In the genomic region with DNA sequence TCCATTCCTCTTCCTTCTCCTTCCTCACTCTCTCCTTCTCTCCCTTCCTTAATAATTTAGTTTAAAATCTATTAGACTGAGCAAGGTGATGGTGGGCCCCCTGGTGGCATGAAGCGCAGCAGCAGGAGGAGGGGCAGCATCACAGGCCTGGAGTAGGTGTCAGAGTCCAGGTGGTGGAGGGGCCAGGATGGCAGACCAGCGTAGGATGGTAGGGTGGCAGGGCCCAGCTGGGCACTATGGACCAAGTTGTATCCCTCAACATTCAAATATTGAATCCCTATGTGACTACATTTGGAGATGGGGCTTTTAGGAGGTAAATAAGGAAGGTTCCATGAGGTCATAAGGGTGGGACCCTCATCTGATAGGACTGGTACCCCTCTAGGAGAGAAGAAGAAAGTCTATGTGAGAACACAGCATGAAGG, we compare ENCODE assay signal across 8 cellular contexts.
DNase-seq lines count a peak whose midpoint lies in the region; ATAC-seq, FAIRE-seq and TF ChIP-seq lines count a peak whose summit lies in the region.

No MANE protein-coding gene starts in this region.

- H3K27ac Mint-ChIP-seq in activated naive CD8-positive, alpha-beta T cell treated with anti-CD3 and anti-CD28 coated beads, Interleukin-2, amount 10 ng/mL, durations not matched to agents 7 days and 5 days: no peak overlapping the region

- peak in 1 of 2 experiments; percentile 48 for DNase-seq in A549 (ENCODE audit: low read depth in 1 of 2, low spot score in 1 of 2)
- DNase-seq in GM20000 (ENCODE audit: low spot score): no peak
- peak; percentile 61 for DNase-seq in SK-MEL-5 (ENCODE audit: low read depth, low spot score)
- DNase-seq in activated naive CD8-positive, alpha-beta T cell treated with anti-CD3 and anti-CD28 coated beads, Interleukin-2, amount 10 ng/mL, durations not matched to agents 7 days and 5 days: peak; percentile 66
- peak; percentile 23 to 61 for DNase-seq in heart right ventricle
- peak in 1 of 2 donors; percentile 37 for DNase-seq in gastrocnemius medialis

- 11% methylated on average over 2 of the region's 2 CpGs for WGBS in A549 (ENCODE audit: missing lambda C conversion rate)
- 35 to 48% methylated on average over 2 of the region's 2 CpGs for WGBS in heart right ventricle, 2 donors

- H3K27me3 ChIP-seq in heart right ventricle (peaks cover 0 to 28% (median 8%) of the 10 kb centered on the region in 7 donors), gastrocnemius medialis (peaks cover 0 to 4% (median 0%) of the 10 kb centered on the region in 3 donors)

- no peak overlapping the region for H3K4me3 Mint-ChIP-seq in activated naive CD8-positive, alpha-beta T cell treated with anti-CD3 and anti-CD28 coated beads, Interleukin-2, amount 10 ng/mL, durations not matched to agents 7 days and 5 days

- in situ Hi-C loops in SK-MEL-5 (cut with HindIII; ENCODE audit: low pct_unique_long_range_greater_than_20kb, low sequenced_read_pairs): no loop called here
- in situ Hi-C loops in gastrocnemius medialis (cut with MboI; ENCODE audit: low sequenced_read_pairs in 4 of 4): loop anchor here in 3 of 4 donors (5.0 to 25.0 kb wide), 4 partner anchors 206 to 506 kb away; a partner anchor contains a TSS

- H3K36me3 Mint-ChIP-seq in activated naive CD8-positive, alpha-beta T cell treated with anti-CD3 and anti-CD28 coated beads, Interleukin-2, amount 10 ng/mL, durations not matched to agents 7 days and 5 days: peaks cover 3% of the 10 kb centered on the region

- peaks cover 5% of the 10 kb centered on the region for H3K9me3 Mint-ChIP-seq in activated naive CD8-positive, alpha-beta T cell treated with anti-CD3 and anti-CD28 coated beads, Interleukin-2, amount 10 ng/mL, durations not matched to agents 7 days and 5 days

- TF ChIP-seq RAD21 in A549 (conservative IDR thresholded peaks at IDR 0.05 in 1 of 2, IDR thresholded peaks at IDR 0.05 in 1 of 2): peak; percentile 50 to 62; a peak in 3 of 5 replicates

- no peak for TF ChIP-seq POLR2A in A549 (IDR thresholded peaks at IDR 0.05; ENCODE audit: low read length)
- TF ChIP-seq POLR2A in gastrocnemius medialis (IDR thresholded peaks at IDR 0.05): no peak

- no peaks in the 10 kb centered on the region for H3K4me1 ChIP-seq in A549
- no peaks in the 10 kb centered on the region for H3K4me1 ChIP-seq in heart right ventricle
- H3K4me1 ChIP-seq in gastrocnemius medialis: no peaks in the 10 kb centered on the region

- H3K4me1 Mint-ChIP-seq in activated naive CD8-positive, alpha-beta T cell treated with anti-CD3 and anti-CD28 coated beads, Interleukin-2, amount 10 ng/mL, durations not matched to agents 7 days and 5 days: peaks cover 2% of the 10 kb centered on the region

- intact Hi-C loops in heart right ventricle (cut with DNase I): loop anchor here (1.0 to 10.0 kb wide), 8 partner anchors 164 to 226 kb away; a partner anchor contains a TSS
- intact Hi-C loops in gastrocnemius medialis (cut with DNase I; ENCODE audit: low total_unique reads): loop anchor here (2.0 kb wide), 1 partner anchor 166 kb away; a partner anchor contains a TSS

- H3K27me3 Mint-ChIP-seq in activated naive CD8-positive, alpha-beta T cell treated with anti-CD3 and anti-CD28 coated beads, Interleukin-2, amount 10 ng/mL, durations not matched to agents 7 days and 5 days: peaks cover 4% of the 10 kb centered on the region

- no peak for FAIRE-seq in A549 (lab: Jason Lieb, UNC)

- no peak for TF ChIP-seq EP300 in A549 (IDR thresholded peaks at IDR 0.05)

- peaks cover 4% of the 10 kb centered on the region; the same call in 1 of the 3 replicates for H3K9me3 ChIP-seq in A549
- peaks cover 0 to 19% (median 0%) of the 10 kb centered on the region in 11 donors for H3K9me3 ChIP-seq in heart right ventricle
- H3K9me3 ChIP-seq in gastrocnemius medialis: no peaks in the 10 kb centered on the region

- H3K36me3 ChIP-seq in heart right ventricle (no peaks in the 10 kb centered on the region), gastrocnemius medialis (no peaks in the 10 kb centered on the region)

- POLR2A ChIA-PET in A549 (lab: Yijun Ruan, JAX): no interaction called here
- POLR2A ChIA-PET in activated naive CD8-positive, alpha-beta T cell treated with anti-CD3 and anti-CD28 coated beads, Interleukin-2, amount 10 ng/mL, durations not matched to agents 7 days and 5 days (lab: Charles Lee): interaction anchor here (0.9 kb wide), 1 partner anchor 164 kb away, joined by 3 read pairs; no protein-coding TSS in a partner anchor

- peak; percentile 82 to 86 for ATAC-seq in A549
- ATAC-seq in activated naive CD8-positive, alpha-beta T cell treated with anti-CD3 and anti-CD28 coated beads, Interleukin-2, amount 10 ng/mL, durations not matched to agents 7 days and 5 days (ENCODE audit: low read depth): peak; percentile 75
- ATAC-seq in heart right ventricle: peak in 7 of 8 donors; percentile 62 to 86 (median 77)
- ATAC-seq in gastrocnemius medialis: no peak
- ATAC-seq in GM21367 (IDR thresholded peaks at IDR 0.05; ENCODE audit: unreplicated experiment): no peak
- no peak for ATAC-seq in HG02938 (IDR thresholded peaks at IDR 0.05; ENCODE audit: unreplicated experiment)

- CTCF ChIA-PET in A549 (lab: Yijun Ruan, JAX): interaction anchor here (1.2 to 2.5 kb wide), 2 partner anchors 32 to 225 kb away, joined by 3 to 8 read pairs; no protein-coding TSS in a partner anchor

- peak; percentile 46; the same call in 2 of the 3 replicates for TF ChIP-seq CTCF in A549 (IDR thresholded peaks at IDR 0.05)
- peak; percentile 55 for TF ChIP-seq CTCF in GM20000 (IDR thresholded peaks at IDR 0.05; ENCODE audit: extremely low read depth, missing control alignments)
- peak; percentile 79 to 96 (median 91) for TF ChIP-seq CTCF in heart right ventricle (IDR thresholded peaks at IDR 0.05)
- TF ChIP-seq CTCF in gastrocnemius medialis (IDR thresholded peaks at IDR 0.05 in 4 of 5, conservative IDR thresholded peaks at IDR 0.05 in 1 of 5): peak; percentile 49 to 76 (median 69)

- H3K4me2 ChIP-seq in A549: no peak overlapping the region

- H3K27ac ChIP-seq in A549 (no peak overlapping the region), heart right ventricle (no peak overlapping the region), gastrocnemius medialis (no peak overlapping the region)

- H3K4me3 ChIP-seq in A549 (no peak overlapping the region), heart right ventricle (no peak overlapping the region), gastrocnemius medialis (no peak overlapping the region)

TF ChIP-seq in A549, 52 proteins besides CTCF, POLR2A, EP300 and RAD21:
- TF ChIP-seq CBX2 (IDR thresholded peaks at IDR 0.05; ENCODE audit: borderline replicate concordance, low read depth) (no peak), HOXB5 (CRISPR knock-in tag; IDR thresholded peaks at IDR 0.05) (no peak), JUNB (IDR thresholded peaks at IDR 0.05) (no peak), NFE2L2 (conservative IDR thresholded peaks at IDR 0.05; ENCODE audit: low read length) (no peak), SMC3 (IDR thresholded peaks at IDR 0.05) (peak; percentile 55; the same call in 2 of the 3 replicates), MAZ (IDR thresholded peaks at IDR 0.05; ENCODE audit: borderline replicate concordance, low read depth, low read length) (no peak)
TF ChIP-seq in A549: peak in this region for 1.

Comparison
In these comparisons a context has a peak if more than half of its experiments do, and no peak if none do; other contexts are left out.
1. ATAC-seq: peak in A549 (2 of 2), activated naive CD8-positive, alpha-beta T cell treated with anti-CD3 and anti-CD28 coated beads, Interleukin-2, amount 10 ng/mL, durations not matched to agents 7 days and 5 days (single experiment) and heart right ventricle (7 of 8); none in gastrocnemius medialis (0 of 2), GM21367 (single experiment) and HG02938 (single experiment).
2. Peak in every context shown above with its lines, with median percentiles within 50 percentile points of each other: CTCF ChIP-seq.